ENCODE assay signal across 16 cellular contexts in genomic region chr9:105954517-105954916, GRCh38.
DNase-seq lines count a peak whose midpoint lies in the region; ATAC-seq and TF ChIP-seq lines count a peak whose summit lies in the region.
"Had no signal": no experiment of that assay in that cellular context is flagged by ENCODE, and none has a peak within 500 bp of the region (broad histone marks: within the 10 kb centered on the region; RNA-seq: fewer than 3 reads in every experiment).

No MANE protein-coding gene starts in this region.

- no peak for TF ChIP-seq CTCF in PC-9 (conservative IDR thresholded peaks at IDR 0.05)
- TF ChIP-seq CTCF in neural progenitor cell (IDR thresholded peaks at IDR 0.05), result no peak

- H3K9me3 ChIP-seq in PC-9 (ENCODE audit: insufficient read depth, low read depth), result peaks cover 11% of the 10 kb centered on the region; the same call in 1 of the 2 replicates
- no peaks in the 10 kb centered on the region for H3K9me3 ChIP-seq in neural progenitor cell (ENCODE audit: low read depth)
- H3K9me3 ChIP-seq in Karpas-422 (ENCODE audit: low read length), result no peaks in the 10 kb centered on the region

- no peaks in the 10 kb centered on the region for H3K27me3 Mint-ChIP-seq in neural progenitor cell (ENCODE audit: insufficient read depth, low read depth)
- H3K27me3 Mint-ChIP-seq: CD4-positive, alpha-beta memory T cell had no signal

- H3K9me3 Mint-ChIP-seq in neural progenitor cell, result no peaks in the 10 kb centered on the region

- POLR2A ChIA-PET in PC-9 (lab: Charles Lee; ENCODE audit: unreplicated experiment), result interaction anchor here (0.7 kb wide), 1 partner anchor 14 kb away, joined by 5 read pairs; no protein-coding TSS in a partner anchor

- CTCF ChIA-PET in PC-9 (lab: Charles Lee), result no interaction called here

- H3K27me3 ChIP-seq in PC-9 (ENCODE audit: insufficient read depth, low read depth), result no peaks in the 10 kb centered on the region
- H3K27me3 ChIP-seq in neural progenitor cell, result no peaks in the 10 kb centered on the region
- no peaks in the 10 kb centered on the region for H3K27me3 ChIP-seq in Karpas-422 (ENCODE audit: low read length)

- H2AFZ ChIP-seq in PC-9 (0 out of 2 replicates have a peak overlapping the region, but pooled peaks have one; percentile 22), neural progenitor cell (replicated peaks) (peak overlapping the region; percentile 21), Karpas-422 (ENCODE audit: low read length) (no peak overlapping the region)
- H2AFZ ChIP-seq: GM23248 had no signal

- DNase-seq in PC-9 (no peak), neural progenitor cell (ENCODE audit: low spot score) (no peak), renal cortical epithelial cell (ENCODE audit: low read depth) (peak; percentile 36), Karpas-422 (no peak), mucosa of gallbladder (ENCODE audit: low spot score) (no peak)
- DNase-seq: C1 segment of cervical spinal cord; Calu3; CD4-positive, alpha-beta memory T cell; COR-L47; DMS53; DMS79 treated with DMSO at 0.1 percent for 48 hours; GF-D8; GM23248; H7 had no signal

- H3K4me1 Mint-ChIP-seq in neural progenitor cell, result peaks cover 21% of the 10 kb centered on the region
- H3K4me1 Mint-ChIP-seq: CD4-positive, alpha-beta memory T cell had no signal

- H3K4me3 ChIP-seq in PC-9 (no peak overlapping the region), neural progenitor cell (no peak overlapping the region), Karpas-422 (ENCODE audit: low read length) (no peak overlapping the region)
- H3K4me3 ChIP-seq: GM23248 had no signal

- H3K79me2 ChIP-seq in PC-9 (ENCODE audit: low read depth) (no peaks in the 10 kb centered on the region), neural progenitor cell (ENCODE audit: low read depth) (no peaks in the 10 kb centered on the region), Karpas-422 (ENCODE audit: low read length) (no peaks in the 10 kb centered on the region)

- H3K36me3 ChIP-seq in PC-9 (ENCODE audit: low read depth), result no peaks in the 10 kb centered on the region
- H3K36me3 ChIP-seq in neural progenitor cell, result no peaks in the 10 kb centered on the region
- H3K36me3 ChIP-seq in Karpas-422 (ENCODE audit: insufficient read depth, low read length), result no peaks in the 10 kb centered on the region

- no peak overlapping the region for H3K4me3 Mint-ChIP-seq in neural progenitor cell
- H3K4me3 Mint-ChIP-seq: CD4-positive, alpha-beta memory T cell had no signal

- no peak overlapping the region for H3K27ac ChIP-seq in PC-9
- no peak overlapping the region for H3K27ac ChIP-seq in neural progenitor cell
- H3K27ac ChIP-seq in Karpas-422 (ENCODE audit: low read length), result no peak overlapping the region
- H3K27ac ChIP-seq: GM23248 had no signal

- H3F3A ChIP-seq in PC-9 (ENCODE audit: insufficient read depth, low read depth), result no peaks in the 10 kb centered on the region
- peaks cover 7% of the 10 kb centered on the region for H3F3A ChIP-seq in neural progenitor cell (ENCODE audit: low read depth)

- H3K36me3 Mint-ChIP-seq in neural progenitor cell, result no peaks in the 10 kb centered on the region
- H3K36me3 Mint-ChIP-seq: CD4-positive, alpha-beta memory T cell had no signal

- no peaks in the 10 kb centered on the region for H3K9me2 ChIP-seq in PC-9 (ENCODE audit: insufficient read depth)
- H3K9me2 ChIP-seq in Karpas-422 (replicated peaks; ENCODE audit: insufficient read depth, low read length), result no peaks in the 10 kb centered on the region

- H3K4me1 ChIP-seq in PC-9 (replicated peaks; ENCODE audit: insufficient read depth), result 0 out of 2 replicates have a peak, but pooled peaks cover 6% of the 10 kb centered on the region
- peaks cover 18% of the 10 kb centered on the region for H3K4me1 ChIP-seq in neural progenitor cell
- H3K4me1 ChIP-seq in Karpas-422 (ENCODE audit: low read length), result peaks cover 7% of the 10 kb centered on the region

- no peak overlapping the region for H3K27ac Mint-ChIP-seq in neural progenitor cell
- H3K27ac Mint-ChIP-seq: CD4-positive, alpha-beta memory T cell had no signal

- intact Hi-C loops in PC-9 (cut with micrococcal nuclease; ENCODE audit: unreplicated experiment), result no loop called here

- H3K4me2 ChIP-seq in PC-9 (no peak overlapping the region), neural progenitor cell (no peak overlapping the region), Karpas-422 (ENCODE audit: low read depth, low read length, poor library complexity, severe bottlenecking) (no peak overlapping the region)

- H3K9ac ChIP-seq in neural progenitor cell, result no peak overlapping the region
- no peak overlapping the region for H3K9ac ChIP-seq in Karpas-422 (ENCODE audit: low read length)
- H3K9ac ChIP-seq: GM23248 had no signal

- no TSS peak for BruUV-seq in PC-9 (replicated peaks; lab: Mats Ljungman, UMichigan)

- H4K20me1 ChIP-seq in PC-9 (ENCODE audit: insufficient read depth), result no peaks in the 10 kb centered on the region
- no peaks in the 10 kb centered on the region for H4K20me1 ChIP-seq in neural progenitor cell (ENCODE audit: low read depth)
- no peaks in the 10 kb centered on the region for H4K20me1 ChIP-seq in Karpas-422 (ENCODE audit: insufficient read depth, low read depth, low read length)

- ATAC-seq in GM21717 (IDR thresholded peaks at IDR 0.05; ENCODE audit: unreplicated experiment), result no peak
- ATAC-seq: HCT116 had no signal
